In genomic region chr22:37618072-37618656, GRCh38 we compare ENCODE assay signal across 24 cellular contexts. TPM values are rescaled to one million over a fixed set of nuclear protein-coding genes. Genes with fewer than 3 reads are reported as not detected.
"Had no signal": no experiment of that assay in that cellular context is flagged by ENCODE, and none has a peak within 500 bp of the region (broad histone marks: within the 10 kb centered on the region; RNA-seq: fewer than 3 reads in every experiment).

No MANE protein-coding gene starts in this region.

- H2AFZ ChIP-seq: neural progenitor cell had no signal

- H3K4me3 ChIP-seq: body of pancreas, esophagus squamous epithelium, mucosa of descending colon, neural progenitor cell, pancreas, tibial nerve had no signal

- H3K9ac ChIP-seq: neural progenitor cell had no signal

- H3K27ac ChIP-seq: body of pancreas, esophagus squamous epithelium, neural progenitor cell, pancreas had no signal

- H3K4me1 Mint-ChIP-seq: neural progenitor cell, WTC11 had no signal

- DNase-seq: activated CD4-positive, alpha-beta T cell treated with anti-CD3 and anti-CD28 coated beads, Interleukin-2, amount 10 ng/mL, durations not matched to agents 7 days and 5 days; activated CD8-positive, alpha-beta T cell treated with anti-CD3 and anti-CD28 coated beads, Interleukin-2, amount 10 ng/mL, durations not matched to agents 7 days and 5 days; activated naive CD4-positive, alpha-beta T cell treated with anti-CD3 and anti-CD28 coated beads for 36 hours; activated T-cell treated with anti-CD3 and anti-CD28 coated beads, Interleukin-2, amount 50 U/mL, for 4 hours; body of pancreas; dermis blood vessel endothelial cell; effector memory CD4-positive, alpha-beta T cell; esophagus squamous epithelium; immature natural killer cell; kidney glomerular epithelial cell; left ventricle myocardium superior; mucosa of descending colon; naive thymus-derived CD4-positive, alpha-beta T cell; pancreas; stimulated activated CD4-positive, alpha-beta T cell treated with anti-CD3 and anti-CD28 coated beads, Interleukin-12 subunit alpha, Interleukin-12 subunit beta, amount 100 ng/mL, for 4 hours; stimulated activated CD4-positive, alpha-beta T cell treated with anti-CD3 and anti-CD28 coated beads, Interleukin-1b, Interleukin-23, amount 100 ng/mL, for 48 hours; stimulated activated CD8-positive, alpha-beta memory T cell treated with anti-CD3 and anti-CD28 coated beads, Interleukin-4, amount 100 ng/mL, for 48 hours had no signal

- H3K9me3 ChIP-seq: body of pancreas, esophagus squamous epithelium, mucosa of descending colon, pancreas, tibial nerve had no signal

- H3K4me2 ChIP-seq: neural progenitor cell had no signal

- ATAC-seq: activated CD8-positive, alpha-beta T cell treated with anti-CD3 and anti-CD28 coated beads, Interleukin-2, amount 10 ng/mL, durations not matched to agents 7 days and 5 days; activated T-cell treated with anti-CD3 and anti-CD28 coated beads, Interleukin-2, amount 50 U/mL, for 4 hours; body of pancreas; left ventricle myocardium superior; mucosa of descending colon; naive thymus-derived CD4-positive, alpha-beta T cell; pancreas; WTC11 had no signal

- H3K4me1 ChIP-seq: body of pancreas, neural progenitor cell, pancreas had no signal

- H3K27me3 ChIP-seq: body of pancreas, esophagus squamous epithelium, neural progenitor cell, pancreas, tibial nerve had no signal

- H3K9me3 Mint-ChIP-seq: activated CD4-positive, alpha-beta T cell treated with anti-CD3 and anti-CD28 coated beads, Interleukin-2, amount 10 ng/mL, durations not matched to agents 7 days and 5 days; activated naive CD4-positive, alpha-beta T cell treated with anti-CD3 and anti-CD28 coated beads for 36 hours; activated T-cell treated with anti-CD3 and anti-CD28 coated beads, Interleukin-2, amount 50 U/mL, for 4 hours; immature natural killer cell; naive thymus-derived CD4-positive, alpha-beta T cell; neural progenitor cell; stimulated activated naive CD8-positive, alpha-beta T cell treated with anti-CD3 and anti-CD28 coated beads, Interleukin-15, Interleukin-2, amounts not matched to agents 100 ng/mL and 50 ng/mL, for 24 hours; WTC11 had no signal

- H3K27ac Mint-ChIP-seq: activated CD4-positive, alpha-beta T cell treated with anti-CD3 and anti-CD28 coated beads, Interleukin-2, amount 10 ng/mL, durations not matched to agents 7 days and 5 days; activated CD8-positive, alpha-beta T cell treated with anti-CD3 and anti-CD28 coated beads, Interleukin-2, amount 10 ng/mL, durations not matched to agents 7 days and 5 days; activated naive CD4-positive, alpha-beta T cell treated with anti-CD3 and anti-CD28 coated beads for 36 hours; neural progenitor cell; stimulated activated naive CD8-positive, alpha-beta T cell treated with anti-CD3 and anti-CD28 coated beads, Interleukin-15, Interleukin-2, amounts not matched to agents 100 ng/mL and 50 ng/mL, for 24 hours; WTC11 had no signal

- H3K4me3 Mint-ChIP-seq: activated CD4-positive, alpha-beta T cell treated with anti-CD3 and anti-CD28 coated beads, Interleukin-2, amount 10 ng/mL, durations not matched to agents 7 days and 5 days; activated CD8-positive, alpha-beta T cell treated with anti-CD3 and anti-CD28 coated beads, Interleukin-2, amount 10 ng/mL, durations not matched to agents 7 days and 5 days; activated naive CD4-positive, alpha-beta T cell treated with anti-CD3 and anti-CD28 coated beads for 36 hours; activated T-cell treated with anti-CD3 and anti-CD28 coated beads, Interleukin-2, amount 50 U/mL, for 4 hours; immature natural killer cell; naive thymus-derived CD4-positive, alpha-beta T cell; neural progenitor cell; stimulated activated naive CD8-positive, alpha-beta T cell treated with anti-CD3 and anti-CD28 coated beads, Interleukin-15, Interleukin-2, amounts not matched to agents 100 ng/mL and 50 ng/mL, for 24 hours; WTC11 had no signal

- H3K27me3 Mint-ChIP-seq: activated CD4-positive, alpha-beta T cell treated with anti-CD3 and anti-CD28 coated beads, Interleukin-2, amount 10 ng/mL, durations not matched to agents 7 days and 5 days; naive thymus-derived CD4-positive, alpha-beta T cell; stimulated activated naive CD8-positive, alpha-beta T cell treated with anti-CD3 and anti-CD28 coated beads, Interleukin-15, Interleukin-2, amounts not matched to agents 100 ng/mL and 50 ng/mL, for 24 hours had no signal

- H3K36me3 ChIP-seq: neural progenitor cell had no signal

RNA-seq across cellular contexts. Expression of gene LGALS2, which starts 38.3 kb away (rescaled TPM):
- total RNA-seq: activated CD4-positive, alpha-beta T cell treated with anti-CD3 and anti-CD28 coated beads, Interleukin-2, amount 10 ng/mL, durations not matched to agents 7 days and 5 days; activated CD8-positive, alpha-beta T cell treated with anti-CD3 and anti-CD28 coated beads, Interleukin-2, amount 10 ng/mL, durations not matched to agents 7 days and 5 days; activated naive CD4-positive, alpha-beta T cell treated with anti-CD3 and anti-CD28 coated beads for 36 hours; activated T-cell treated with anti-CD3 and anti-CD28 coated beads, Interleukin-2, amount 50 U/mL, for 4 hours; cardiac septum; dermis blood vessel endothelial cell; esophagus squamous epithelium; left ventricle myocardium superior; pulmonary artery endothelial cell; T-helper 2 cell treated with Interferon-gamma antibody and Interleukin-4, amounts not matched to agents 100 ng/mL and 5 ng/mL, for 36 hours; tibial nerve had no signal
